ENCODE assay signal across 13 cellular contexts in genomic region chrY:7718626-7719025, GRCh38.
"Had no signal": no experiment of that assay in that cellular context is flagged by ENCODE, and none has a peak within 500 bp of the region (broad histone marks: within the 10 kb centered on the region; RNA-seq: fewer than 3 reads in every experiment).

No MANE protein-coding gene starts in this region.

- H3K27ac Mint-ChIP-seq: activated CD4-positive, alpha-beta memory T cell treated with anti-CD3 and anti-CD28 coated beads, Interleukin-2, amount 10 ng/mL, durations not matched to agents 7 days and 5 days; activated naive CD8-positive, alpha-beta T cell treated with anti-CD3 and anti-CD28 coated beads for 36 hours; activated T-cell treated with anti-CD3 and anti-CD28 coated beads, Interleukin-2, amount 50 U/mL, for 72 hours; naive thymus-derived CD4-positive, alpha-beta T cell; stimulated activated effector memory CD8-positive, alpha-beta T cell treated with anti-CD3 and anti-CD28 coated beads, Interleukin-12 subunit alpha, Interleukin-12 subunit beta, amount 100 ng/mL, for 72 hours had no signal

- H3K27ac ChIP-seq: breast epithelium, neutrophil had no signal

- H3K36me3 ChIP-seq: breast epithelium, neutrophil had no signal

- H3K4me1 Mint-ChIP-seq: activated CD4-positive, alpha-beta memory T cell treated with anti-CD3 and anti-CD28 coated beads, Interleukin-2, amount 10 ng/mL, durations not matched to agents 7 days and 5 days; activated naive CD8-positive, alpha-beta T cell treated with anti-CD3 and anti-CD28 coated beads for 36 hours; naive thymus-derived CD4-positive, alpha-beta T cell; stimulated activated effector memory CD8-positive, alpha-beta T cell treated with anti-CD3 and anti-CD28 coated beads, Interleukin-12 subunit alpha, Interleukin-12 subunit beta, amount 100 ng/mL, for 72 hours had no signal

- H3K4me1 ChIP-seq: breast epithelium had no signal

- H3K4me2 ChIP-seq: smooth muscle cell had no signal

- H3K27me3 Mint-ChIP-seq: activated CD4-positive, alpha-beta memory T cell treated with anti-CD3 and anti-CD28 coated beads, Interleukin-2, amount 10 ng/mL, durations not matched to agents 7 days and 5 days; activated naive CD8-positive, alpha-beta T cell treated with anti-CD3 and anti-CD28 coated beads for 36 hours had no signal

- H3K27me3 ChIP-seq: breast epithelium, neutrophil had no signal

- H3K9me3 ChIP-seq: breast epithelium, neutrophil had no signal

- H3K36me3 Mint-ChIP-seq: activated naive CD8-positive, alpha-beta T cell treated with anti-CD3 and anti-CD28 coated beads for 36 hours; naive thymus-derived CD4-positive, alpha-beta T cell; stimulated activated effector memory CD8-positive, alpha-beta T cell treated with anti-CD3 and anti-CD28 coated beads, Interleukin-12 subunit alpha, Interleukin-12 subunit beta, amount 100 ng/mL, for 72 hours had no signal

- ATAC-seq: activated T-cell treated with anti-CD3 and anti-CD28 coated beads, Interleukin-2, amount 50 U/mL, for 72 hours; naive thymus-derived CD4-positive, alpha-beta T cell; stimulated activated effector memory CD8-positive, alpha-beta T cell treated with anti-CD3 and anti-CD28 coated beads, Interleukin-12 subunit alpha, Interleukin-12 subunit beta, amount 100 ng/mL, for 72 hours had no signal

- H3K4me3 ChIP-seq: breast epithelium, smooth muscle cell had no signal

- DNase-seq: activated CD4-positive, alpha-beta memory T cell treated with anti-CD3 and anti-CD28 coated beads, Interleukin-2, amount 10 ng/mL, durations not matched to agents 7 days and 5 days; activated CD4-positive, alpha-beta T cell treated with anti-CD3 and anti-CD28 coated beads for 1 hour; activated CD8-positive, alpha-beta memory T cell treated with anti-CD3 and anti-CD28 coated beads, Interleukin-2, amount 50 U/mL, for 4 hours; activated gamma-delta T cell treated with Interleukin-2 at 50 U/mL for 16 hours; activated naive CD8-positive, alpha-beta T cell treated with anti-CD3 and anti-CD28 coated beads for 36 hours; activated T-cell treated with anti-CD3 and anti-CD28 coated beads, Interleukin-2, amount 50 U/mL, for 72 hours; mammary epithelial cell; naive thymus-derived CD4-positive, alpha-beta T cell; trophoblast cell had no signal

- H3K9me3 Mint-ChIP-seq: activated CD4-positive, alpha-beta memory T cell treated with anti-CD3 and anti-CD28 coated beads, Interleukin-2, amount 10 ng/mL, durations not matched to agents 7 days and 5 days; activated naive CD8-positive, alpha-beta T cell treated with anti-CD3 and anti-CD28 coated beads for 36 hours; activated T-cell treated with anti-CD3 and anti-CD28 coated beads, Interleukin-2, amount 50 U/mL, for 72 hours; naive thymus-derived CD4-positive, alpha-beta T cell; stimulated activated effector memory CD8-positive, alpha-beta T cell treated with anti-CD3 and anti-CD28 coated beads, Interleukin-12 subunit alpha, Interleukin-12 subunit beta, amount 100 ng/mL, for 72 hours had no signal

- H3K4me3 Mint-ChIP-seq: activated CD4-positive, alpha-beta memory T cell treated with anti-CD3 and anti-CD28 coated beads, Interleukin-2, amount 10 ng/mL, durations not matched to agents 7 days and 5 days; activated naive CD8-positive, alpha-beta T cell treated with anti-CD3 and anti-CD28 coated beads for 36 hours; activated T-cell treated with anti-CD3 and anti-CD28 coated beads, Interleukin-2, amount 50 U/mL, for 72 hours; naive thymus-derived CD4-positive, alpha-beta T cell; stimulated activated effector memory CD8-positive, alpha-beta T cell treated with anti-CD3 and anti-CD28 coated beads, Interleukin-12 subunit alpha, Interleukin-12 subunit beta, amount 100 ng/mL, for 72 hours had no signal
